ENCODE assay signal across 5 cellular contexts in genomic region chr1:182201490-182201889, GRCh38.
DNase-seq lines count a peak whose midpoint lies in the region; ATAC-seq, FAIRE-seq and TF ChIP-seq lines count a peak whose summit lies in the region.
"Not testable (repeated sequence)": the region's sequence is repeated elsewhere in the genome, so short reads cannot be mapped to it uniquely, and the experiment has no call there.

No MANE protein-coding gene starts in this region.

- WGBS in esophagus muscularis mucosa = 64% methylated on average over 7 of the region's 7 CpGs
- 33 to 58% methylated on average over 2 to 6 of the region's 7 CpGs for WGBS in gastroesophageal sphincter (ENCODE audit: low coverage in 1 of 2), 2 donors
- 24% methylated on average over 7 of the region's 7 CpGs for WGBS in HepG2 (ENCODE audit: low lambda C conversion rate)
- no CpG with 5 or more reads among the region's 7 CpGs for WGBS in trophoblast cell (ENCODE audit: extremely low coverage, insufficient coverage, insufficient read length)
- 78 to 85% (median 81%) methylated on average over 7 of the region's 7 CpGs for WGBS in stomach, 5 donors

- H3K4me3 ChIP-seq in esophagus muscularis mucosa; gastroesophageal sphincter; HepG2 (replicated peaks in 1 of 3; ENCODE audit: insufficient read depth in 1 of 3, low read depth in 2 of 3, low read length in 3 of 3); trophoblast cell (ENCODE audit: low read depth, low read length); stomach: not testable (repeated sequence)

- not testable (repeated sequence) for H4K20me1 ChIP-seq in HepG2 (ENCODE audit: insufficient read depth, low read length)

- H3K79me1 ChIP-seq in trophoblast cell (ENCODE audit: low read length) = not testable (repeated sequence)

- in situ Hi-C loops in HepG2 (cut with HindIII; ENCODE audit: extremely low pct_ligation_motif_present, low pct_unique_long_range_greater_than_20kb) = not testable (repeated sequence)

- peak overlapping the region; percentile 28 to 59 (median 55) for H3K27ac ChIP-seq in esophagus muscularis mucosa (replicated peaks in 1 of 4)
- H3K27ac ChIP-seq in gastroesophageal sphincter = peak overlapping the region in 3 of 4 donors; percentile 28 to 64 (median 38)
- H3K27ac ChIP-seq in HepG2 (ENCODE audit: extremely low read length, insufficient read depth, low read length) = peak overlapping the region; percentile 4
- not testable (repeated sequence) for H3K27ac ChIP-seq in trophoblast cell (ENCODE audit: low read depth, low read length)
- H3K27ac ChIP-seq in stomach = peak overlapping the region in 4 of 5 donors; percentile 10 to 40 (median 28)

- H2BK120ac ChIP-seq in trophoblast cell (ENCODE audit: insufficient read depth, low read length, poor library complexity) = not testable (repeated sequence)

- CTCF ChIA-PET in HepG2 (lab: Yijun Ruan, JAX; ENCODE audit: low intra/inter-chr PET ratio, low total read pairs) = not testable (repeated sequence)

- not testable (repeated sequence) for H3K9ac ChIP-seq in HepG2 (ENCODE audit: insufficient read depth, low read depth, low read length); trophoblast cell (ENCODE audit: low read length)

- not testable (repeated sequence) for TF ChIP-seq POLR2A in esophagus muscularis mucosa (IDR thresholded peaks at IDR 0.05; ENCODE audit: low read depth); gastroesophageal sphincter (IDR thresholded peaks at IDR 0.05); HepG2 (IDR thresholded peaks at IDR 0.05; ENCODE audit: insufficient read depth in 1 of 2, low read depth in 2 of 2, low read length in 2 of 2); stomach (IDR thresholded peaks at IDR 0.05)

- H3K4ac ChIP-seq in trophoblast cell (ENCODE audit: low read depth, low read length) = not testable (repeated sequence)

- H3K4me2 ChIP-seq in HepG2 (ENCODE audit: low read depth, low read length) = peak overlapping the region; percentile 40
- H3K4me2 ChIP-seq in trophoblast cell (ENCODE audit: low read length) = not testable (repeated sequence)

- not testable (repeated sequence) for TF ChIP-seq EP300 in esophagus muscularis mucosa (IDR thresholded peaks at IDR 0.05); gastroesophageal sphincter (IDR thresholded peaks at IDR 0.05); HepG2 (CRISPR knock-in tag; IDR thresholded peaks at IDR 0.05; ENCODE audit: borderline replicate concordance); stomach (IDR thresholded peaks at IDR 0.05)
- peak in 1 of 2 experiments; percentile 44; a peak in 1 of 4 replicates for TF ChIP-seq EP300 in HepG2 (IDR thresholded peaks at IDR 0.05; ENCODE audit: low read depth in 2 of 2, low read length in 2 of 2)

- not testable (repeated sequence) for H4K12ac ChIP-seq in trophoblast cell (ENCODE audit: low read depth, low read length)

- intact Hi-C loops in esophagus muscularis mucosa (cut with DNase I); stomach (cut with DNase I; ENCODE audit: low total_unique reads): not testable (repeated sequence)
- intact Hi-C loops in HepG2 (cut with micrococcal nuclease; ENCODE audit: unreplicated experiment) = loop anchor here (2.0 to 5.0 kb wide), 2 partner anchors 101 to 195 kb away; no protein-coding TSS in a partner anchor

- not testable (repeated sequence) for H2BK12ac ChIP-seq in trophoblast cell (ENCODE audit: low read length)

- TF ChIP-seq CTCF in esophagus muscularis mucosa (IDR thresholded peaks at IDR 0.05); gastroesophageal sphincter (IDR thresholded peaks at IDR 0.05); HepG2 (CRISPR knock-in tag; IDR thresholded peaks at IDR 0.05); stomach (IDR thresholded peaks at IDR 0.05): not testable (repeated sequence)

- not testable (repeated sequence) for H2AK5ac ChIP-seq in trophoblast cell (ENCODE audit: low read length)

- POLR2A ChIA-PET in HepG2 (lab: Yijun Ruan, JAX) = not testable (repeated sequence)

- TF ChIP-seq RAD21 in HepG2 (CRISPR knock-in tag; IDR thresholded peaks at IDR 0.05) = not testable (repeated sequence)

- not testable (repeated sequence) for H3K9me3 ChIP-seq in esophagus muscularis mucosa; gastroesophageal sphincter; HepG2 (ENCODE audit: low read length); trophoblast cell (ENCODE audit: insufficient read depth, low read depth, low read length); stomach

- not testable (repeated sequence) for H3K27me3 ChIP-seq in esophagus muscularis mucosa; gastroesophageal sphincter; HepG2 (ENCODE audit: control insufficient read depth in 1 of 2, insufficient read depth in 2 of 2, low read length in 2 of 2); trophoblast cell (ENCODE audit: insufficient read depth, low read length); stomach

- peaks cover 14 to 92% (median 68%) of the 10 kb centered on the region in 4 donors for H3K4me1 ChIP-seq in esophagus muscularis mucosa
- H3K4me1 ChIP-seq in gastroesophageal sphincter = peaks cover 12 to 62% (median 14%) of the 10 kb centered on the region in 3 donors
- H3K4me1 ChIP-seq in HepG2 (ENCODE audit: insufficient read depth, low read length) = peaks cover 68% of the 10 kb centered on the region
- H3K4me1 ChIP-seq in trophoblast cell (ENCODE audit: control insufficient read depth in 1 of 2, insufficient read depth in 2 of 2, low read length in 2 of 2) = not testable (repeated sequence)
- peaks cover 12 to 72% (median 48%) of the 10 kb centered on the region in 4 donors for H3K4me1 ChIP-seq in stomach

- H3K18ac ChIP-seq in trophoblast cell (ENCODE audit: low read length) = not testable (repeated sequence)

- H3K79me2 ChIP-seq in HepG2 (ENCODE audit: insufficient read depth, low read length); trophoblast cell (ENCODE audit: control insufficient read depth, insufficient read depth, low read length, poor library complexity): not testable (repeated sequence)

- ATAC-seq in gastroesophageal sphincter = not testable (repeated sequence)
- ATAC-seq in HepG2 = peak; percentile 81

- not testable (repeated sequence) for H2AFZ ChIP-seq in HepG2 (ENCODE audit: low read length); trophoblast cell (ENCODE audit: insufficient read depth, low read length, poor library complexity)

- H4K91ac ChIP-seq in trophoblast cell (ENCODE audit: low read depth, low read length) = not testable (repeated sequence)

- not testable (repeated sequence) for DNase-seq in esophagus muscularis mucosa (ENCODE audit: extremely low spot score); stomach
- DNase-seq in HepG2 (ENCODE audit: low spot score) (peak; percentile 64), trophoblast cell (peak; percentile 30 to 75)

- not testable (repeated sequence) for H3K14ac ChIP-seq in trophoblast cell (ENCODE audit: low read length)

- not testable (repeated sequence) for H4K8ac ChIP-seq in trophoblast cell (ENCODE audit: low read depth, low read length)

- H3K36me3 ChIP-seq in esophagus muscularis mucosa; gastroesophageal sphincter; HepG2 (replicated peaks in 1 of 2; ENCODE audit: control insufficient read depth in 1 of 2, insufficient read depth in 2 of 2, low read length in 2 of 2); trophoblast cell (ENCODE audit: control insufficient read depth in 1 of 2, insufficient read depth in 2 of 2, low read length in 2 of 2); stomach: not testable (repeated sequence)

- BruUV-seq in HepG2 (replicated peaks; lab: Mats Ljungman, UMichigan) = not testable (repeated sequence)

- H3K23ac ChIP-seq in trophoblast cell (ENCODE audit: low read length) = not testable (repeated sequence)

- peak; percentile 37 for FAIRE-seq in HepG2 (lab: Jason Lieb, UNC)

- H2BK5ac ChIP-seq in trophoblast cell (ENCODE audit: low read depth, low read length, poor library complexity) = not testable (repeated sequence)

TF ChIP-seq in HepG2, 621 proteins besides CTCF, POLR2A, EP300 and RAD21 (continues in another document):
- 0 out of 2 replicates have a peak, but pooled peaks have one; percentile 20 for TF ChIP-seq BCL6 (CRISPR knock-in tag; IDR thresholded peaks at IDR 0.05)
- peak; percentile 30; the same call in 1 of the 2 replicates for TF ChIP-seq HNF4A (CRISPR knock-in tag; IDR thresholded peaks at IDR 0.05)
- TF ChIP-seq ZNF362 (CRISPR knock-in tag; IDR thresholded peaks at IDR 0.05; ENCODE audit: borderline replicate concordance) = peak; percentile 96
- 0 out of 2 replicates have a peak, but pooled peaks have one; percentile 22 for TF ChIP-seq NCOA2 (CRISPR knock-in tag; IDR thresholded peaks at IDR 0.05)
- peak; percentile 26; the same call in 1 of the 2 replicates for TF ChIP-seq ZGPAT (CRISPR knock-in tag; IDR thresholded peaks at IDR 0.05)
